Comparison of ENCODE assay signal across 8 cellular contexts in the genomic region with DNA sequence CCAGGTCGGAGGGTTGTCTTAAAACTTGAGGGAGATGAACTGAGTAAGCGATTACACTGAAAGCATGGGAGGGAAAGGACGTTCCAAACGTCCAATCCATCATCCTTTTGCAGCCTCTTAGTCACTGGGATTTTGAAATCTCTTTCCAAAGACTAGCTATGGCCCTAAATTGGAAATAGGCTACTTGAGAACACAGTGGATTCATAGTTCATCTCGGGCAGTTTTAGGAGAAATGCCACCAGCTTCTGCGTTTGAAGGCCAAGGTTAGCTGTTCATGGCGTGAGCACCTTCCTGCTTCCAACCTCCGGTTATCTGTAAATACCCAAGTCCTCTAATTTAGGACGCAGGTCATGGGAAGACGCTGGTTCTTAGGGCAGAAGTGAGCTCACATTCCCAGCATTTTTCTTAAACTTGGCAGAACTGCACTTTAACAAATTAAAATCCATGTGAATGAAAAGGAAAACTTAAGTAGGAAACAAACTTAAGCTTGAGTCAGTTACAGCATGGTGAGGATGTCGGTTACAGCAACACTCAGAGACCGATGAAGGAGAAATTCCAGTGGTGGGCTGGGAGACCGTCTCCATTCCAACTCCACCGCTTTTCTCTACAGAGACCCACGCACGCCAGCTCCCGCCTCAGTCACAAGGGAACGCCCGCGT. TPM values are rescaled to one million over a fixed set of nuclear protein-coding genes. Genes with fewer than 3 reads are reported as not detected.
DNase-seq lines count a peak whose midpoint lies in the region; ATAC-seq lines count a peak whose summit lies in the region.

No MANE protein-coding gene starts in this region.

- no peak for ATAC-seq in natural killer cell treated with Interleukin-12 subunit alpha and Interleukin-12 subunit beta and Interleukin-15 and Interleukin-18, amount 100 ng/mL, for 72 hours
- ATAC-seq in HG03095 (IDR thresholded peaks at IDR 0.05; ENCODE audit: unreplicated experiment): no peak

- DNase-seq in T-helper 1 cell: no peak
- DNase-seq in NCI-H2227 treated with DMSO at 0.1 percent for 48 hours (lab: John Stamatoyannopoulos, UW): peak; percentile 54
- no peak for DNase-seq in natural killer cell treated with Interleukin-12 subunit alpha and Interleukin-12 subunit beta and Interleukin-15 and Interleukin-18, amount 100 ng/mL, for 72 hours (ENCODE audit: low spot score)
- DNase-seq in NCI-H774 (lab: John Stamatoyannopoulos, UW): no peak
- no peak for DNase-seq in NCI-H2107 (lab: John Stamatoyannopoulos, UW)

- peak overlapping the region; percentile 45 for H3K27ac Mint-ChIP-seq in T-helper 1 cell treated with Interleukin-12 subunit alpha and Interleukin-12 subunit beta and Interleukin-4 antibody, amounts not matched to agents 30 μg/mL and 1 μg/mL, for 36 hours
- peak overlapping the region; percentile 54 to 61 for H3K27ac Mint-ChIP-seq in natural killer cell treated with Interleukin-12 subunit alpha and Interleukin-12 subunit beta and Interleukin-15 and Interleukin-18, amount 100 ng/mL, for 72 hours

- no peaks in the 10 kb centered on the region for H3K9me3 Mint-ChIP-seq in T-helper 1 cell treated with Interleukin-12 subunit alpha and Interleukin-12 subunit beta and Interleukin-4 antibody, amounts not matched to agents 30 μg/mL and 1 μg/mL, for 36 hours
- H3K9me3 Mint-ChIP-seq in natural killer cell treated with Interleukin-12 subunit alpha and Interleukin-12 subunit beta and Interleukin-15 and Interleukin-18, amount 100 ng/mL, for 72 hours: no peaks in the 10 kb centered on the region

- H3K9me3 ChIP-seq in ectodermal cell (ENCODE audit: control insufficient read depth, low read length): no peaks in the 10 kb centered on the region

- peaks cover 17% of the 10 kb centered on the region for H3K4me1 Mint-ChIP-seq in T-helper 1 cell treated with Interleukin-12 subunit alpha and Interleukin-12 subunit beta and Interleukin-4 antibody, amounts not matched to agents 30 μg/mL and 1 μg/mL, for 36 hours (ENCODE audit: low read depth)
- H3K4me1 Mint-ChIP-seq in natural killer cell treated with Interleukin-12 subunit alpha and Interleukin-12 subunit beta and Interleukin-15 and Interleukin-18, amount 100 ng/mL, for 72 hours (ENCODE audit: low read depth in 2 of 2): peaks cover 10% of the 10 kb centered on the region in 2 donors

- no peak overlapping the region for H3K27ac ChIP-seq in ectodermal cell (ENCODE audit: insufficient read depth, low read depth, low read length, poor library complexity, severe bottlenecking)

- H3K4me3 ChIP-seq in ectodermal cell (ENCODE audit: insufficient read depth, low read depth, low read length): peak overlapping the region; percentile 78

- peaks cover 63% of the 10 kb centered on the region for H3K27me3 ChIP-seq in ectodermal cell (ENCODE audit: control insufficient read depth, insufficient read depth, low read length, poor library complexity, severe bottlenecking)

- peak overlapping the region; percentile 91 for H3K4me3 Mint-ChIP-seq in T-helper 1 cell treated with Interleukin-12 subunit alpha and Interleukin-12 subunit beta and Interleukin-4 antibody, amounts not matched to agents 30 μg/mL and 1 μg/mL, for 36 hours
- H3K4me3 Mint-ChIP-seq in natural killer cell treated with Interleukin-12 subunit alpha and Interleukin-12 subunit beta and Interleukin-15 and Interleukin-18, amount 100 ng/mL, for 72 hours: peak overlapping the region; percentile 94

- 11 to 13% methylated on average over 20 of the region's 20 CpGs for WGBS in ectodermal cell, 2 experiments

- no peaks in the 10 kb centered on the region for H3K36me3 ChIP-seq in ectodermal cell (ENCODE audit: control insufficient read depth, insufficient read depth, low read length)

- no peaks in the 10 kb centered on the region for H3K36me3 Mint-ChIP-seq in T-helper 1 cell treated with Interleukin-12 subunit alpha and Interleukin-12 subunit beta and Interleukin-4 antibody, amounts not matched to agents 30 μg/mL and 1 μg/mL, for 36 hours (ENCODE audit: low read depth)
- no peaks in the 10 kb centered on the region for H3K36me3 Mint-ChIP-seq in natural killer cell treated with Interleukin-12 subunit alpha and Interleukin-12 subunit beta and Interleukin-15 and Interleukin-18, amount 100 ng/mL, for 72 hours

- H3K27me3 Mint-ChIP-seq in T-helper 1 cell treated with Interleukin-12 subunit alpha and Interleukin-12 subunit beta and Interleukin-4 antibody, amounts not matched to agents 30 μg/mL and 1 μg/mL, for 36 hours (ENCODE audit: low read depth): peaks cover 77% of the 10 kb centered on the region
- peaks cover 45 to 49% of the 10 kb centered on the region in 2 donors for H3K27me3 Mint-ChIP-seq in natural killer cell treated with Interleukin-12 subunit alpha and Interleukin-12 subunit beta and Interleukin-15 and Interleukin-18, amount 100 ng/mL, for 72 hours

- H3K4me1 ChIP-seq in ectodermal cell (ENCODE audit: control insufficient read depth, insufficient read depth, low read length): no peaks in the 10 kb centered on the region

RNA-seq across cellular contexts. Expression of a gene that starts 0.7 kb away (rescaled TPM):
- 2.1 TPM for polyA plus RNA-seq in ectodermal cell (2013, experiment 1 of 4)
- 1.2 TPM for polyA plus RNA-seq in ectodermal cell (2013, experiment 2 of 4)
- polyA plus RNA-seq in ectodermal cell (2013, experiment 3 of 4): 0.37 TPM
- 1.7 TPM for polyA plus RNA-seq in ectodermal cell (2013, experiment 4 of 4)
- total RNA-seq in natural killer cell treated with Interleukin-12 subunit alpha and Interleukin-12 subunit beta and Interleukin-15 and Interleukin-18, amount 100 ng/mL, for 72 hours: 1 to 10 TPM; 1.0 to 1.1 TPM
